In the genomic region with DNA sequence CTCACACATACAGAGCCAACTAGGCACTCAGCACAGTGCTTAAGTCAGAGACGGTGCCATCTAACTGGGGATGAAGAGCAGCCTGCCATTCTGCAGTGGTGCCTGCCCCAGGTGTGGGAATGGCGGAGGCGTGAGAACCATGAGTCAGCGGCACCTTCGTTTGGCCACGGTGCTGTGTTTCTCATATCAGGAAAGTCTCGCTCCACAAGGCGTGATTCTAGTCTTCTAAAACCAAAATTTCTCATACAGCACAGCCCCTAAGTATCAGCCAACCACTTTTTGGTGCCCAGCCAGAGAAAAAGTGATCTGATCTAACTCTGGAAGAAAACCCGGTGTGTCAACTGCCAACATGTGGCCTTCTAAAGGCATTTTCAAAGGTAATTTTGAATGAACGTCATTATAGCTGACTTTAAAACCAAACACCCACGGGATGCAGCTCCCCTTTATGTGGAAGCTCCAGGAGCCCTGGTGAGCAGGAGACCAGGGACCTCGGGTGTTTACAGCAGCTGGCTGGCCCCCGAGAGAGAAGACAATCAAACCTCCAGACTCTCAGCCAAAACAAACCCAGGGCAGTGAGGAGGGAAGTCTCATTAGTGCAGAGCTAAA, we compare ENCODE assay signal across 13 cellular contexts. TPM values are rescaled to one million over a fixed set of nuclear protein-coding genes. Genes with fewer than 3 reads are reported as not detected.
A peak's percentile ranks its signal among the peaks of the same experiment; 100 is the strongest.
DNase-seq lines count a peak whose midpoint lies in the region; ATAC-seq and TF ChIP-seq lines count a peak whose summit lies in the region.
"Had no signal": no experiment of that assay in that cellular context is flagged by ENCODE, and none has a peak within 500 bp of the region (broad histone marks: within the 10 kb centered on the region; RNA-seq: fewer than 3 reads in every experiment).

No MANE protein-coding gene starts in this region.

- H3K27me3 Mint-ChIP-seq in activated T-cell treated with anti-CD3 and anti-CD28 coated beads, Interleukin-2, amount 50 U/mL, for 4 hours (ENCODE audit: low read depth), result peaks cover 14% of the 10 kb centered on the region
- H3K27me3 Mint-ChIP-seq in stimulated activated memory B cell treated with anti-CD40 and anti-IgM and Interleukin-4, amounts not matched to agents 10 μg/mL and 1 μg/mL and 100 μg/mL, for 72 hours, result peaks cover 34% of the 10 kb centered on the region

- H3K23ac ChIP-seq in trophoblast cell (ENCODE audit: low read length), result no peak overlapping the region

- no peaks in the 10 kb centered on the region for H3K27me3 ChIP-seq in trophoblast cell (ENCODE audit: insufficient read depth, low read length)
- peaks cover 0 to 7% of the 10 kb centered on the region in 2 donors for H3K27me3 ChIP-seq in tibial artery

- no peaks in the 10 kb centered on the region for H3K36me3 ChIP-seq in trophoblast cell (ENCODE audit: control insufficient read depth in 1 of 2, insufficient read depth in 2 of 2, low read length in 2 of 2)
- H3K36me3 ChIP-seq in tibial artery, result no peaks in the 10 kb centered on the region

- TF ChIP-seq CTCF in tibial artery (IDR thresholded peaks at IDR 0.05), result no peak

- no peak overlapping the region for H3K4me2 ChIP-seq in trophoblast cell (ENCODE audit: low read length)

- no peak overlapping the region for H3K18ac ChIP-seq in trophoblast cell (ENCODE audit: low read length)

- H3K79me2 ChIP-seq in trophoblast cell (ENCODE audit: control insufficient read depth, insufficient read depth, low read length, poor library complexity), result no peaks in the 10 kb centered on the region

- H3K9me3 ChIP-seq in trophoblast cell (ENCODE audit: insufficient read depth, low read depth, low read length) (peaks cover 3% of the 10 kb centered on the region), tibial artery (no peaks in the 10 kb centered on the region)

- no peaks in the 10 kb centered on the region for H3K79me1 ChIP-seq in trophoblast cell (ENCODE audit: low read length)

- no peak overlapping the region for H2BK12ac ChIP-seq in trophoblast cell (ENCODE audit: low read length)

- no peak overlapping the region for H2BK5ac ChIP-seq in trophoblast cell (ENCODE audit: low read depth, low read length, poor library complexity)

- no peaks in the 10 kb centered on the region for H3K4me1 ChIP-seq in trophoblast cell (ENCODE audit: control insufficient read depth in 1 of 2, insufficient read depth in 2 of 2, low read length in 2 of 2)
- no peaks in the 10 kb centered on the region for H3K4me1 ChIP-seq in tibial artery

- H4K91ac ChIP-seq in trophoblast cell (ENCODE audit: low read depth, low read length), result no peak overlapping the region

- H3K27ac Mint-ChIP-seq in stimulated activated memory B cell treated with anti-CD40 and anti-IgM and Interleukin-4, amounts not matched to agents 10 μg/mL and 1 μg/mL and 100 μg/mL, for 72 hours, result no peak overlapping the region
- H3K27ac Mint-ChIP-seq: CD8-positive, alpha-beta memory T cell had no signal

- H3K4me3 Mint-ChIP-seq in activated T-cell treated with anti-CD3 and anti-CD28 coated beads, Interleukin-2, amount 50 U/mL, for 4 hours, result no peak overlapping the region
- no peak overlapping the region for H3K4me3 Mint-ChIP-seq in stimulated activated memory B cell treated with anti-CD40 and anti-IgM and Interleukin-4, amounts not matched to agents 10 μg/mL and 1 μg/mL and 100 μg/mL, for 72 hours
- H3K4me3 Mint-ChIP-seq: CD8-positive, alpha-beta memory T cell; neural crest cell had no signal

- H3K4me1 Mint-ChIP-seq in activated T-cell treated with anti-CD3 and anti-CD28 coated beads, Interleukin-2, amount 50 U/mL, for 4 hours (ENCODE audit: low read depth), result peaks cover 13% of the 10 kb centered on the region
- H3K4me1 Mint-ChIP-seq in stimulated activated memory B cell treated with anti-CD40 and anti-IgM and Interleukin-4, amounts not matched to agents 10 μg/mL and 1 μg/mL and 100 μg/mL, for 72 hours, result peaks cover 10% of the 10 kb centered on the region

- H3K4me3 ChIP-seq in trophoblast cell (ENCODE audit: low read depth, low read length) (no peak overlapping the region), tibial artery (no peak overlapping the region)

- no peak overlapping the region for H2BK120ac ChIP-seq in trophoblast cell (ENCODE audit: insufficient read depth, low read length, poor library complexity)

- H2AFZ ChIP-seq in trophoblast cell (ENCODE audit: insufficient read depth, low read length, poor library complexity), result no peak overlapping the region

- no peaks in the 10 kb centered on the region for H3K36me3 Mint-ChIP-seq in activated T-cell treated with anti-CD3 and anti-CD28 coated beads, Interleukin-2, amount 50 U/mL, for 4 hours (ENCODE audit: insufficient read depth)
- no peaks in the 10 kb centered on the region for H3K36me3 Mint-ChIP-seq in stimulated activated memory B cell treated with anti-CD40 and anti-IgM and Interleukin-4, amounts not matched to agents 10 μg/mL and 1 μg/mL and 100 μg/mL, for 72 hours
- H3K36me3 Mint-ChIP-seq: CD8-positive, alpha-beta memory T cell had no signal

- H4K12ac ChIP-seq in trophoblast cell (ENCODE audit: low read depth, low read length), result no peak overlapping the region

- ATAC-seq in Right ventricle myocardium superior (ENCODE audit: poor library complexity) (no peak), HG02870 (IDR thresholded peaks at IDR 0.05; ENCODE audit: unreplicated experiment) (peak; percentile 86)
- ATAC-seq in activated T-cell treated with anti-CD3 and anti-CD28 coated beads, Interleukin-2, amount 50 U/mL, for 4 hours, result peak; percentile 71 to 73
- peak; percentile 41 for ATAC-seq in stimulated activated memory B cell treated with anti-CD40 and anti-IgM and Interleukin-4, amounts not matched to agents 10 μg/mL and 1 μg/mL and 100 μg/mL, for 72 hours

- no peak overlapping the region for H3K9ac ChIP-seq in trophoblast cell (ENCODE audit: low read length)

- intact Hi-C loops in cardiac septum (cut with DNase I) (no loop called here), Right ventricle myocardium superior (cut with DNase I) (no loop called here), tibial artery (cut with DNase I; ENCODE audit: low total_unique reads) (no loop called here)

- H3K4ac ChIP-seq in trophoblast cell (ENCODE audit: low read depth, low read length), result no peak overlapping the region

- DNase-seq in cardiac septum (ENCODE audit: low spot score) (peak; percentile 38), Right ventricle myocardium superior (no peak), trophoblast cell (no peak), glomerular visceral epithelial cell (ENCODE audit: extremely low spot score) (no peak), tibial artery (no peak)
- DNase-seq in activated T-cell treated with anti-CD3 and anti-CD28 coated beads, Interleukin-2, amount 50 U/mL, for 4 hours, result no peak
- DNase-seq: CD8-positive, alpha-beta memory T cell; HCEC 1CT; NCI-H1436; SW 1271 had no signal

- H3K27ac ChIP-seq in trophoblast cell (ENCODE audit: low read depth, low read length) (no peak overlapping the region), tibial artery (no peak overlapping the region)

- no peak overlapping the region for H4K8ac ChIP-seq in trophoblast cell (ENCODE audit: low read depth, low read length)

- WGBS in trophoblast cell (ENCODE audit: extremely low coverage, insufficient coverage, insufficient read length), result no CpG with 5 or more reads among the region's 13 CpGs

- no peak overlapping the region for H2AK5ac ChIP-seq in trophoblast cell (ENCODE audit: low read length)

- H3K14ac ChIP-seq in trophoblast cell (ENCODE audit: low read length), result no peak overlapping the region

- no peaks in the 10 kb centered on the region for H3K9me3 Mint-ChIP-seq in activated T-cell treated with anti-CD3 and anti-CD28 coated beads, Interleukin-2, amount 50 U/mL, for 4 hours
- no peaks in the 10 kb centered on the region for H3K9me3 Mint-ChIP-seq in stimulated activated memory B cell treated with anti-CD40 and anti-IgM and Interleukin-4, amounts not matched to agents 10 μg/mL and 1 μg/mL and 100 μg/mL, for 72 hours
- H3K9me3 Mint-ChIP-seq: CD8-positive, alpha-beta memory T cell had no signal

RNA-seq across cellular contexts. Expression of a gene that starts 54.6 kb away (rescaled TPM):
- not detected for total RNA-seq in cardiac septum
- total RNA-seq in Right ventricle myocardium superior, result not detected
- not detected for total RNA-seq in activated T-cell treated with anti-CD3 and anti-CD28 coated beads, Interleukin-2, amount 50 U/mL, for 4 hours
- polyA plus RNA-seq in trophoblast cell (2013), result not detected in 2 replicates
- total RNA-seq: CD8-positive, alpha-beta memory T cell had no signal
- polyA plus RNA-seq: CD8-positive, alpha-beta memory T cell had no signal
